Comparison of ENCODE assay signal across 8 cellular contexts in the genomic region with DNA sequence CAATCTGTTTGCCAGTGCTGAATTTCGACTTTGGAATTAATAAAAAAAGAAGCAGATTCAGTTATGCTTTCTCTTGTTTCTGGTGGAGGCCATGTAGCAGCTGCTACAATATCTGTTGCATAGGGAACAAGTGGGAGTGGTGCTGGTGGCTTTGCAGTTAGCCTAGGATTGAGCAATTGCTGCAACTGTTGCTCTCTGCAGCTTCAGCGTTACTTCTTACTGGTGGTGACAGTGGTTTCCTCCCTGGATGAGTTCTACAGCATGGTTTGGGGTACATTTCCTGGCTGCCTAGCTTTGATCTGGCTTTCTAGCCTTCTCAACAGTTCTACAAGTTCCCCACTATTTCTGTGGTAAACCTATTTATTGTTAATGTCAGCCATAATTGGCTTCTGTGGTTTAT. TPM values are rescaled to one million over a fixed set of nuclear protein-coding genes. Genes with fewer than 3 reads are reported as not detected.
DNase-seq lines count a peak whose midpoint lies in the region; ATAC-seq and TF ChIP-seq lines count a peak whose summit lies in the region.
"Not testable (repeated sequence)": the region's sequence is repeated elsewhere in the genome, so short reads cannot be mapped to it uniquely, and the experiment has no call there.

No MANE protein-coding gene starts in this region.

- H3K4me1 Mint-ChIP-seq in activated CD4-positive, alpha-beta T cell treated with anti-CD3 and anti-CD28 coated beads, Interleukin-2, amount 10 ng/mL, durations not matched to agents 24 days and 14 days, result peaks cover 33% of the 10 kb centered on the region
- peaks cover 58% of the 10 kb centered on the region for H3K4me1 Mint-ChIP-seq in activated naive CD8-positive, alpha-beta T cell treated with anti-CD3 and anti-CD28 coated beads, Interleukin-2, amount 50 U/mL, for 24 hours

- not testable (repeated sequence) for H3K27me3 Mint-ChIP-seq in activated CD4-positive, alpha-beta T cell treated with anti-CD3 and anti-CD28 coated beads, Interleukin-2, amount 10 ng/mL, durations not matched to agents 24 days and 14 days; activated naive CD8-positive, alpha-beta T cell treated with anti-CD3 and anti-CD28 coated beads, Interleukin-2, amount 50 U/mL, for 24 hours

- H3K4me2 ChIP-seq in BLaER1 treated with 17β-estradiol and CSF1 and Interleukin-3, amounts not matched to agents 10 nM and 100 nM, result peak overlapping the region; percentile 15 to 80 (median 56); a peak in 18 of 22 replicates
- H3K4me2 ChIP-seq in Loucy (ENCODE audit: low read depth, low read length, poor library complexity, severe bottlenecking), result peak overlapping the region; percentile 79

- H3K9me3 Mint-ChIP-seq in activated CD4-positive, alpha-beta T cell treated with anti-CD3 and anti-CD28 coated beads, Interleukin-2, amount 10 ng/mL, durations not matched to agents 24 days and 14 days, result peaks cover 16% of the 10 kb centered on the region
- H3K9me3 Mint-ChIP-seq in activated naive CD8-positive, alpha-beta T cell treated with anti-CD3 and anti-CD28 coated beads, Interleukin-2, amount 50 U/mL, for 24 hours, result not testable (repeated sequence)

- not testable (repeated sequence) for H3K4me3 ChIP-seq in BLaER1 treated with 17β-estradiol and CSF1 and Interleukin-3, amounts not matched to agents 10 nM and 100 nM
- H3K4me3 ChIP-seq in Loucy (ENCODE audit: low read length, poor library complexity, severe bottlenecking), result peak overlapping the region; percentile 54

- peaks cover 0 to 40% (median 3%) of the 10 kb centered on the region in 11 experiments; a peak in 8 of 22 replicates for H3K9me3 ChIP-seq in BLaER1 treated with 17β-estradiol and CSF1 and Interleukin-3, amounts not matched to agents 10 nM and 100 nM (replicated peaks in 1 of 11)
- not testable (repeated sequence) for H3K9me3 ChIP-seq in Loucy (ENCODE audit: insufficient read depth, low read depth, low read length)

- intact Hi-C loops in activated CD4-positive, alpha-beta T cell treated with anti-CD3 and anti-CD28 coated beads, Interleukin-2, amount 10 ng/mL, durations not matched to agents 24 days and 14 days (cut with micrococcal nuclease), result not testable (repeated sequence)

- DNase-seq in SIG-M5 treated with dmso at 0.1 percent for 504 hours (lab: John Stamatoyannopoulos, UW; ENCODE audit: unreplicated experiment) (peak; percentile 95), mucosa of gallbladder (ENCODE audit: low spot score) (peak; percentile 20)
- peak; percentile 87 for DNase-seq in activated CD4-positive, alpha-beta T cell treated with anti-CD3 and anti-CD28 coated beads, Interleukin-2, amount 10 ng/mL, durations not matched to agents 24 days and 14 days
- DNase-seq in activated T-cell treated with anti-CD3 and anti-CD28 coated beads, Interleukin-2, amount 50 U/mL, for 48 hours, result peak; percentile 30 to 33
- DNase-seq in activated naive CD8-positive, alpha-beta T cell treated with anti-CD3 and anti-CD28 coated beads, Interleukin-2, amount 50 U/mL, for 24 hours, result peak; percentile 16
- DNase-seq in stimulated activated CD8-positive, alpha-beta memory T cell treated with anti-CD3 and anti-CD28 coated beads, Interleukin-4, amount 100 ng/mL, for 1 hour (ENCODE audit: low read depth in 2 of 2, low spot score in 1 of 2), result peak; percentile 6 to 9

- H3K36me3 ChIP-seq in BLaER1 treated with 17β-estradiol and CSF1 and Interleukin-3, amounts not matched to agents 10 nM and 100 nM; Loucy (ENCODE audit: insufficient read depth, low read length): not testable (repeated sequence)

- peak overlapping the region; percentile 57 for H3K27ac Mint-ChIP-seq in activated CD4-positive, alpha-beta T cell treated with anti-CD3 and anti-CD28 coated beads, Interleukin-2, amount 10 ng/mL, durations not matched to agents 24 days and 14 days
- not testable (repeated sequence) for H3K27ac Mint-ChIP-seq in activated naive CD8-positive, alpha-beta T cell treated with anti-CD3 and anti-CD28 coated beads, Interleukin-2, amount 50 U/mL, for 24 hours

- H3K9ac ChIP-seq in BLaER1 treated with 17β-estradiol and CSF1 and Interleukin-3, amounts not matched to agents 10 nM and 100 nM, result peak overlapping the region in 4 of 11 experiments; percentile 4 to 54 (median 22); a peak in 3 of 22 replicates
- peak overlapping the region; percentile 59 for H3K9ac ChIP-seq in Loucy (ENCODE audit: low read depth, low read length, poor library complexity, severe bottlenecking)

- H3K27ac ChIP-seq in BLaER1 treated with 17β-estradiol and CSF1 and Interleukin-3, amounts not matched to agents 10 nM and 100 nM, result peak overlapping the region in 10 of 11 experiments; percentile 13 to 73 (median 63); a peak in 17 of 22 replicates

- H3K9me2 ChIP-seq in Loucy (replicated peaks; ENCODE audit: low read depth, low read length), result not testable (repeated sequence)

- H2AFZ ChIP-seq in Loucy (ENCODE audit: low read length), result not testable (repeated sequence)

- not testable (repeated sequence) for TF ChIP-seq CTCF in Loucy (conservative IDR thresholded peaks at IDR 0.05; ENCODE audit: low read length)

- H3K4me3 Mint-ChIP-seq in activated CD4-positive, alpha-beta T cell treated with anti-CD3 and anti-CD28 coated beads, Interleukin-2, amount 10 ng/mL, durations not matched to agents 24 days and 14 days, result peak overlapping the region; percentile 45
- H3K4me3 Mint-ChIP-seq in activated naive CD8-positive, alpha-beta T cell treated with anti-CD3 and anti-CD28 coated beads, Interleukin-2, amount 50 U/mL, for 24 hours, result not testable (repeated sequence)

- not testable (repeated sequence) for ATAC-seq in activated naive CD8-positive, alpha-beta T cell treated with anti-CD3 and anti-CD28 coated beads, Interleukin-2, amount 50 U/mL, for 24 hours

- peaks cover 5 to 40% (median 21%) of the 10 kb centered on the region in 10 experiments; a peak in 17 of 20 replicates for H3K4me1 ChIP-seq in BLaER1 treated with 17β-estradiol and CSF1 and Interleukin-3, amounts not matched to agents 10 nM and 100 nM
- H3K4me1 ChIP-seq in Loucy (ENCODE audit: insufficient read depth, low read length, poor library complexity, severe bottlenecking), result peaks cover 44% of the 10 kb centered on the region

- not testable (repeated sequence) for H4K20me1 ChIP-seq in BLaER1 treated with 17β-estradiol and CSF1 and Interleukin-3, amounts not matched to agents 10 nM and 100 nM; Loucy (ENCODE audit: insufficient read depth, low read length, poor library complexity, severe bottlenecking)

- H3F3A ChIP-seq in Loucy (ENCODE audit: low read depth), result not testable (repeated sequence)

- not testable (repeated sequence) for H3K27me3 ChIP-seq in BLaER1 treated with 17β-estradiol and CSF1 and Interleukin-3, amounts not matched to agents 10 nM and 100 nM; Loucy (ENCODE audit: insufficient read depth, low read length, poor library complexity, severe bottlenecking)

- H3K36me3 Mint-ChIP-seq in activated CD4-positive, alpha-beta T cell treated with anti-CD3 and anti-CD28 coated beads, Interleukin-2, amount 10 ng/mL, durations not matched to agents 24 days and 14 days (ENCODE audit: low read depth), result peaks cover 13% of the 10 kb centered on the region
- not testable (repeated sequence) for H3K36me3 Mint-ChIP-seq in activated naive CD8-positive, alpha-beta T cell treated with anti-CD3 and anti-CD28 coated beads, Interleukin-2, amount 50 U/mL, for 24 hours (ENCODE audit: low read depth)

- H3K79me2 ChIP-seq in Loucy (ENCODE audit: insufficient read depth, low read length), result not testable (repeated sequence)

RNA-seq across cellular contexts. Expression of a gene that starts 31.6 kb away (rescaled TPM):
- total RNA-seq in activated CD4-positive, alpha-beta T cell treated with anti-CD3 and anti-CD28 coated beads, Interleukin-2, amount 10 ng/mL, durations not matched to agents 24 days and 14 days, result 20.9 and 22.5 TPM in 2 replicates
- total RNA-seq in mucosa of gallbladder, result 78.4 TPM

Comparison
In these comparisons a context has a peak if more than half of its experiments do, and no peak if none do; other contexts are left out.
1. DNase-seq: peak in every context shown above with its lines; median percentile 95 in SIG-M5 treated with dmso at 0.1 percent for 504 hours; 87 in activated CD4-positive, alpha-beta T cell treated with anti-CD3 and anti-CD28 coated beads, Interleukin-2, amount 10 ng/mL, durations not matched to agents 24 days and 14 days; 32 in activated T-cell treated with anti-CD3 and anti-CD28 coated beads, Interleukin-2, amount 50 U/mL, for 48 hours; 20 in mucosa of gallbladder; 16 in activated naive CD8-positive, alpha-beta T cell treated with anti-CD3 and anti-CD28 coated beads, Interleukin-2, amount 50 U/mL, for 24 hours; 8 in stimulated activated CD8-positive, alpha-beta memory T cell treated with anti-CD3 and anti-CD28 coated beads, Interleukin-4, amount 100 ng/mL, for 1 hour.